In the genomic region with DNA sequence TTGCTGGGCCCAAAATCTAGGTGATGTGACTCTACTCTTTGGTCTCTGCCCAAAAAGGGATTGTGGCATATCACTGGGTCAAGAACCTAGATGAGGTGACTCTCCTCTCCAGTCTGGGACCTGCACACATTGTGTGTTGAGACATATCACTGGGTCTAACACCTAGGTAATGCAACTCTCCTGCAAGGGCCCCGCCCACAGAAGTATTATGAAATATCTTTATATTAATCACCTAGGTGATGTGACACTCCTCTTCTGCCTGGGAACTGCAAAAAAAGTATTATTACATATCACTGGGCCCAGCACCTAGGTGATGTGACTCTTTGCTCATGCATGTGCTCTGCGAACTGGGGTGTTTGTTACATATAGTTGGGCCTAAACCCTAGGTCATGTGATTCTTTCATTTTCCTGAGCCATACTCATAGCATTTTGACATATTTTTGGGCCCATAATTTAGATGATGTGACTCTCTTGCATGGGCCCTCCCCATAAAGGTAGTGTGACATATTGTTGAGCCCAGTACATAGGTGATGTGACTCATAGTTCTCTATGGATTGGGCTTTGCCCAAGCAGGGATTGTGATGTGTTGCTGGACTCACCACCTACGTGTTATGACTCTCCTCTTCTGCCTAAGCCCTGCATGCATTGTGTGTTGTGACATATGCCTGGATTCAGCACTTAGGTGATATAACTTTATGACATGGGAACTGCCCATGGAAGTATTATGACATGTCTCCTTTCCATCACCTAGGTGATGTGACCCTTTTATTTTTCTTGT, we compare ENCODE assay signal across 15 cellular contexts.
"Had no signal": no experiment of that assay in that cellular context is flagged by ENCODE, and none has a peak within 500 bp of the region (broad histone marks: within the 10 kb centered on the region; RNA-seq: fewer than 3 reads in every experiment).

No MANE protein-coding gene starts in this region.

- ATAC-seq: naive thymus-derived CD4-positive, alpha-beta T cell; right cardiac atrium had no signal

- H3K4me3 ChIP-seq: ascending aorta, esophagus muscularis mucosa, lung, prostate gland, stomach, thoracic aorta had no signal

- H3K27me3 Mint-ChIP-seq: naive thymus-derived CD4-positive, alpha-beta T cell had no signal

- DNase-seq: glutamatergic neuron; hypothalamus; kidney glomerular epithelial cell; naive thymus-derived CD4-positive, alpha-beta T cell; occipital lobe; right cardiac atrium; small intestine; stimulated activated CD4-positive, alpha-beta T cell treated with anti-CD3 and anti-CD28 coated beads, Interleukin-4, amount 100 ng/mL, for 24 hours; stimulated activated CD8-positive, alpha-beta memory T cell treated with anti-CD3 and anti-CD28 coated beads, Interleukin-4, amount 100 ng/mL, for 48 hours; stomach had no signal

- H3K27me3 ChIP-seq: ascending aorta, esophagus muscularis mucosa, stomach had no signal

- FAIRE-seq: small intestine had no signal

- H3K27ac ChIP-seq: ascending aorta, esophagus muscularis mucosa, prostate gland, stomach, thoracic aorta had no signal

- H3K36me3 ChIP-seq: ascending aorta, esophagus muscularis mucosa, prostate gland, thoracic aorta had no signal

- H3K4me1 ChIP-seq: ascending aorta, esophagus muscularis mucosa, prostate gland, stomach had no signal

- H3K9me3 ChIP-seq: ascending aorta, esophagus muscularis mucosa, prostate gland, stomach, thoracic aorta had no signal
